ENCODE assay signal across 1 cellular context in genomic region chr3:60399295-60399694, GRCh38.
TF ChIP-seq lines count a peak whose summit lies in the region.

No MANE protein-coding gene starts in this region.

TF ChIP-seq in GM23338, 12 proteins besides CTCF, POLR2A, EP300 and RAD21:
- TF ChIP-seq ETS1 (IDR thresholded peaks at IDR 0.05) (no peak), NANOG (IDR thresholded peaks at IDR 0.05; ENCODE audit: borderline replicate concordance) (no peak), CREB1 (CRISPR knock-in tag; IDR thresholded peaks at IDR 0.05; ENCODE audit: low read depth) (no peak)
